17 cellular contexts compared by ENCODE assay signal in the genomic region with DNA sequence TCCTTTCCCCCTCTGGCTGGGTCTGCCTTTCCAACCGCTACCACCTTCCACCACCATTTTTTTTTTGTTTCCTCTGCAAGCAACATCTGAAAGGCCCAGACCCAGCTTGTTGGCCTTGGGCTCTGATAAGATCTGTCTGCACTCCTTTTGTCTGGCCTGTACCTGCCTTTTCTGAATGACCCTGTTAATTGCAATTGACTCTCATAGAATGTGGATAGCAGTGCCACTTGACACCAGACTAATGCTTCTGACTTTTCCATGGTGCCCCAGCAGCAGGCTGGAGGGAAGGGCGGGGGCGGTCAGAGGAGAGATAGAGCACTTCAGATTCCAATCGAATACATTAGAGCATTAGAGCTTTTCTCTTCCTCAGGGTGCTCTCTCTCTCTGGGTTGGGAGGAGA.
"Had no signal": no experiment of that assay in that cellular context is flagged by ENCODE, and none has a peak within 500 bp of the region (broad histone marks: within the 10 kb centered on the region; RNA-seq: fewer than 3 reads in every experiment).

No MANE protein-coding gene starts in this region.

- H3K27ac ChIP-seq: ascending aorta, breast epithelium, epithelial cell of prostate, tibial artery, uterus had no signal

- H3K36me3 ChIP-seq: ascending aorta, breast epithelium, tibial artery, uterus had no signal

- H3K4me3 Mint-ChIP-seq: activated naive CD4-positive, alpha-beta T cell treated with anti-CD3 and anti-CD28 coated beads, Interleukin-2, amount 10 ng/mL, durations not matched to agents 7 days and 5 days; dendritic cell treated with granulocyte-macrophage colony-stimulating factor and Interleukin-4, amounts not matched to agents 40 ng/mL and 50 ng/mL, for 4 days; effector memory CD8-positive, alpha-beta T cell; nephron; stimulated activated memory B cell treated with anti-CD40 and anti-IgM and Interleukin-4, amounts not matched to agents 10 μg/mL and 1 μg/mL and 100 μg/mL, for 72 hours had no signal

- DNase-seq: activated CD4-positive, alpha-beta T cell treated with anti-CD3 and anti-CD28 coated beads, Interleukin-2, amount 50 U/mL, for 4 hours; activated naive CD4-positive, alpha-beta T cell treated with anti-CD3 and anti-CD28 coated beads, Interleukin-2, amount 10 ng/mL, durations not matched to agents 7 days and 5 days; activated T-cell treated with anti-CD3 and anti-CD28 coated beads, Interleukin-2, amount 50 U/mL, for 1 hour; effector memory CD8-positive, alpha-beta T cell; foreskin melanocyte; kidney glomerular epithelial cell; nucleus accumbens; posterior cingulate gyrus; tibial artery; uterus had no signal

- H3K27ac Mint-ChIP-seq: activated naive CD4-positive, alpha-beta T cell treated with anti-CD3 and anti-CD28 coated beads, Interleukin-2, amount 10 ng/mL, durations not matched to agents 7 days and 5 days; dendritic cell treated with granulocyte-macrophage colony-stimulating factor and Interleukin-4, amounts not matched to agents 40 ng/mL and 50 ng/mL, for 4 days; effector memory CD8-positive, alpha-beta T cell; nephron; stimulated activated memory B cell treated with anti-CD40 and anti-IgM and Interleukin-4, amounts not matched to agents 10 μg/mL and 1 μg/mL and 100 μg/mL, for 72 hours had no signal

- ATAC-seq: activated CD4-positive, CD25-positive, alpha-beta regulatory T cell treated with anti-CD3 and anti-CD28 coated beads, Interleukin-2, amount 50 U/mL, for 24 hours; effector memory CD8-positive, alpha-beta T cell; stimulated activated memory B cell treated with anti-CD40 and anti-IgM and Interleukin-4, amounts not matched to agents 10 μg/mL and 1 μg/mL and 100 μg/mL, for 72 hours had no signal

- H3K27me3 ChIP-seq: ascending aorta, breast epithelium, tibial artery, uterus had no signal

- H3K4me3 ChIP-seq: ascending aorta, breast epithelium, tibial artery, uterus had no signal

- H3K9me3 ChIP-seq: ascending aorta, breast epithelium, tibial artery, uterus had no signal

- H3K4me1 ChIP-seq: ascending aorta, breast epithelium, tibial artery, uterus had no signal

- H3K36me3 Mint-ChIP-seq: activated naive CD4-positive, alpha-beta T cell treated with anti-CD3 and anti-CD28 coated beads, Interleukin-2, amount 10 ng/mL, durations not matched to agents 7 days and 5 days; stimulated activated memory B cell treated with anti-CD40 and anti-IgM and Interleukin-4, amounts not matched to agents 10 μg/mL and 1 μg/mL and 100 μg/mL, for 72 hours had no signal

- H3K9me3 Mint-ChIP-seq: dendritic cell treated with granulocyte-macrophage colony-stimulating factor and Interleukin-4, amounts not matched to agents 40 ng/mL and 50 ng/mL, for 4 days; effector memory CD8-positive, alpha-beta T cell; nephron; stimulated activated memory B cell treated with anti-CD40 and anti-IgM and Interleukin-4, amounts not matched to agents 10 μg/mL and 1 μg/mL and 100 μg/mL, for 72 hours had no signal

- H3K4me1 Mint-ChIP-seq: activated naive CD4-positive, alpha-beta T cell treated with anti-CD3 and anti-CD28 coated beads, Interleukin-2, amount 10 ng/mL, durations not matched to agents 7 days and 5 days; stimulated activated memory B cell treated with anti-CD40 and anti-IgM and Interleukin-4, amounts not matched to agents 10 μg/mL and 1 μg/mL and 100 μg/mL, for 72 hours had no signal
